ENCODE assay signal across 2 cellular contexts in genomic region chr10:4372601-4373000, GRCh38.
TF ChIP-seq lines count a peak whose summit lies in the region.

No MANE protein-coding gene starts in this region.

TF ChIP-seq in SK-N-SH, 30 proteins besides CTCF, POLR2A, EP300 and RAD21 (continued from another document):
- TF ChIP-seq ZBTB33 (IDR thresholded peaks at IDR 0.05; ENCODE audit: borderline replicate concordance, low read depth) (peak; percentile 80), RCOR1 (IDR thresholded peaks at IDR 0.05; ENCODE audit: low read length) (peak; percentile 74), USF1 (IDR thresholded peaks at IDR 0.05; ENCODE audit: borderline replicate concordance, low read depth) (no peak), POLR2AphosphoS5 (IDR thresholded peaks at IDR 0.05; ENCODE audit: low read depth, low read length) (peak; percentile 96; the same call in 1 of the 2 replicates), FOXJ3 (CRISPR knock-in tag; IDR thresholded peaks at IDR 0.05) (peak; percentile 71; the same call in 1 of the 2 replicates), MXI1 (IDR thresholded peaks at IDR 0.05; ENCODE audit: low read depth, low read length) (no peak), TCF12 (IDR thresholded peaks at IDR 0.05) (peak; percentile 100), SIN3A (IDR thresholded peaks at IDR 0.05; ENCODE audit: borderline replicate concordance, low read depth, low read length) (peak; percentile 22; the same call in 1 of the 2 replicates), NRF1 (IDR thresholded peaks at IDR 0.05; ENCODE audit: low read depth, low read length) (no peak), FOSL2 (IDR thresholded peaks at IDR 0.05; ENCODE audit: borderline replicate concordance, low read depth) (peak; percentile 68), GATA2 (CRISPR knock-in tag; IDR thresholded peaks at IDR 0.05) (no peak), MEF2A (IDR thresholded peaks at IDR 0.05; ENCODE audit: borderline replicate concordance, low read depth) (peak; percentile 77; the same call in 1 of the 2 replicates), RXRA (IDR thresholded peaks at IDR 0.05; ENCODE audit: borderline replicate concordance, low read depth) (peak; percentile 76), PBX3 (IDR thresholded peaks at IDR 0.05) (peak; percentile 89), REST (IDR thresholded peaks at IDR 0.05; ENCODE audit: low read depth, low read length) (no peak), FOXM1 (IDR thresholded peaks at IDR 0.05; ENCODE audit: low read depth) (peak; percentile 95), JUND (IDR thresholded peaks at IDR 0.05) (peak; percentile 89), CHD2 (IDR thresholded peaks at IDR 0.05; ENCODE audit: low read length, partially characterized antibody) (peak; percentile 71), ELF1 (IDR thresholded peaks at IDR 0.05) (no peak), GABPA (IDR thresholded peaks at IDR 0.05; ENCODE audit: low read depth) (no peak), TEAD4 (IDR thresholded peaks at IDR 0.05; ENCODE audit: borderline replicate concordance, insufficient read depth) (peak; percentile 93)

TF ChIP-seq in HepG2, 621 proteins besides CTCF, POLR2A, EP300 and RAD21 (continued from another document):
- TF ChIP-seq ZNF646 (CRISPR knock-in tag; IDR thresholded peaks at IDR 0.05) (no peak), ZBTB46 (CRISPR knock-in tag; IDR thresholded peaks at IDR 0.05; ENCODE audit: borderline replicate concordance) (no peak), TEAD3 (CRISPR knock-in tag; optimal IDR thresholded peaks at IDR 0.05; ENCODE audit: borderline replicate concordance) (no peak), ZNF761 (CRISPR knock-in tag; conservative IDR thresholded peaks at IDR 0.05) (no peak), E2F5 (CRISPR knock-in tag; conservative IDR thresholded peaks at IDR 0.05) (no peak)
